ENCODE assay signal across 2 cellular contexts in genomic region chr1:232044728-232045127, GRCh38.
TF ChIP-seq lines count a peak whose summit lies in the region.

No MANE protein-coding gene starts in this region.

TF ChIP-seq in GM23338, 12 proteins besides CTCF, POLR2A, EP300 and RAD21 (continued from another document):
- no peak for TF ChIP-seq ETS1 (IDR thresholded peaks at IDR 0.05)
- TF ChIP-seq REST (IDR thresholded peaks at IDR 0.05; ENCODE audit: unreplicated experiment), result no peak
- TF ChIP-seq ZNF462 (CRISPR knock-in tag; IDR thresholded peaks at IDR 0.05), result no peak
- TF ChIP-seq STAT1 (IDR thresholded peaks at IDR 0.05; ENCODE audit: unreplicated experiment), result no peak
- TF ChIP-seq EZH2phosphoT487 (IDR thresholded peaks at IDR 0.05; ENCODE audit: unreplicated experiment), result no peak
- no peak for TF ChIP-seq POLR2AphosphoS5 (IDR thresholded peaks at IDR 0.05; ENCODE audit: low read depth)
- TF ChIP-seq ZNF114 (CRISPR knock-in tag; IDR thresholded peaks at IDR 0.05), result no peak
- no peak for TF ChIP-seq JUNB (IDR thresholded peaks at IDR 0.05; ENCODE audit: unreplicated experiment)

TF ChIP-seq in WTC11, 78 proteins besides CTCF, POLR2A, EP300 and RAD21 (continued from another document):
- TF ChIP-seq TEAD4 (CRISPR knock-in tag; IDR thresholded peaks at IDR 0.05), result no peak
- no peak for TF ChIP-seq RELA (CRISPR knock-in tag; IDR thresholded peaks at IDR 0.05; ENCODE audit: borderline replicate concordance)
- TF ChIP-seq ZMAT4 (CRISPR knock-in tag; IDR thresholded peaks at IDR 0.05), result no peak
- no peak for TF ChIP-seq EMX1 (CRISPR knock-in tag; IDR thresholded peaks at IDR 0.05)
